Comparison of ENCODE assay signal across 33 cellular contexts in the genomic region with DNA sequence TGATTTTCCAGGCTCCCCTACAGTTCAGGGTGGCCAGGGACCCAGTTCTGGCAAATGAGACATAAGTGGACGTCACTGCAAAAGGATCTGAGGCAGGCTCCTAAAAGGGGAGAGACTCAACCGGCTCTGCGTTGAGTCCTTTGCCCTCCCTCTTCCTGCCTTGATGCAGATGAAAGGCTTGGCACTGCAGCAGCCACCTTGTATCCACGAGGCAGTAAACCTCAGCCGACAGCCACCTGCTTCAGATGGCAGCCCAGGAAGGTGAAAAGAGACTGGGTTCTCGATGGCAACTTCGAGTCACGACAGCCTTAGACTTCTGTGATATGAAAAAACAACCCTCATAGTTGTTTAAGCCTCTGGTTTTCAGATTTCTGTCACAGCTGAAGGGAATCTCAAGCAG. TPM values are rescaled to one million over a fixed set of nuclear protein-coding genes. Genes with fewer than 3 reads are reported as not detected.
"Had no signal": no experiment of that assay in that cellular context is flagged by ENCODE, and none has a peak within 500 bp of the region (broad histone marks: within the 10 kb centered on the region; RNA-seq: fewer than 3 reads in every experiment).

No MANE protein-coding gene starts in this region.

- H3K27me3 Mint-ChIP-seq: activated CD4-positive, alpha-beta T cell treated with anti-CD3 and anti-CD28 coated beads, Interleukin-2, amount 10 ng/mL, durations not matched to agents 7 days and 5 days had no signal

- H3K27ac ChIP-seq: adrenal gland, cardiac muscle cell, gastroesophageal sphincter, hepatocyte, neural progenitor cell, tibial nerve, WERI-Rb-1 had no signal

- H3K27ac Mint-ChIP-seq: activated CD4-positive, alpha-beta memory T cell treated with anti-CD3 and anti-CD28 coated beads, Interleukin-2, amount 10 ng/mL, durations not matched to agents 7 days and 5 days; activated CD4-positive, alpha-beta T cell treated with anti-CD3 and anti-CD28 coated beads, Interleukin-2, amount 10 ng/mL, durations not matched to agents 7 days and 5 days; activated naive CD8-positive, alpha-beta T cell treated with anti-CD3 and anti-CD28 coated beads for 36 hours; activated T-cell treated with anti-CD3 and anti-CD28 coated beads, Interleukin-2, amount 50 U/mL, for 24 hours; brain; neural progenitor cell; T-helper 1 cell treated with Interleukin-12 subunit alpha and Interleukin-12 subunit beta and Interleukin-4 antibody, amounts not matched to agents 30 μg/mL and 1 μg/mL, for 36 hours had no signal

- ATAC-seq: gastroesophageal sphincter, natural killer cell, right cardiac atrium had no signal

- H3K4me3 Mint-ChIP-seq: activated CD4-positive, alpha-beta memory T cell treated with anti-CD3 and anti-CD28 coated beads, Interleukin-2, amount 10 ng/mL, durations not matched to agents 7 days and 5 days; activated CD4-positive, alpha-beta T cell treated with anti-CD3 and anti-CD28 coated beads, Interleukin-2, amount 10 ng/mL, durations not matched to agents 7 days and 5 days; activated naive CD8-positive, alpha-beta T cell treated with anti-CD3 and anti-CD28 coated beads for 36 hours; activated T-cell treated with anti-CD3 and anti-CD28 coated beads, Interleukin-2, amount 50 U/mL, for 24 hours; natural killer cell; neural progenitor cell; T-helper 1 cell treated with Interleukin-12 subunit alpha and Interleukin-12 subunit beta and Interleukin-4 antibody, amounts not matched to agents 30 μg/mL and 1 μg/mL, for 36 hours had no signal

- H3K36me3 Mint-ChIP-seq: activated naive CD8-positive, alpha-beta T cell treated with anti-CD3 and anti-CD28 coated beads for 36 hours; brain; natural killer cell; neural progenitor cell had no signal

- H3K9me3 Mint-ChIP-seq: activated CD4-positive, alpha-beta memory T cell treated with anti-CD3 and anti-CD28 coated beads, Interleukin-2, amount 10 ng/mL, durations not matched to agents 7 days and 5 days; activated CD4-positive, alpha-beta T cell treated with anti-CD3 and anti-CD28 coated beads, Interleukin-2, amount 10 ng/mL, durations not matched to agents 7 days and 5 days; activated naive CD8-positive, alpha-beta T cell treated with anti-CD3 and anti-CD28 coated beads for 36 hours; activated T-cell treated with anti-CD3 and anti-CD28 coated beads, Interleukin-2, amount 50 U/mL, for 24 hours; natural killer cell; neural progenitor cell; T-helper 1 cell treated with Interleukin-12 subunit alpha and Interleukin-12 subunit beta and Interleukin-4 antibody, amounts not matched to agents 30 μg/mL and 1 μg/mL, for 36 hours had no signal

- DNase-seq: activated CD4-positive, alpha-beta memory T cell treated with anti-CD3 and anti-CD28 coated beads, Interleukin-2, amount 10 ng/mL, durations not matched to agents 7 days and 5 days; activated CD4-positive, alpha-beta T cell treated with anti-CD3 and anti-CD28 coated beads for 1 hour; activated CD4-positive, alpha-beta T cell treated with anti-CD3 and anti-CD28 coated beads, Interleukin-2, amount 10 ng/mL, durations not matched to agents 7 days and 5 days; activated CD8-positive, alpha-beta memory T cell treated with anti-CD3 and anti-CD28 coated beads, Interleukin-2, amount 50 U/mL, for 48 hours; activated gamma-delta T cell treated with Interleukin-2 at 50 U/mL for 16 hours; activated naive CD8-positive, alpha-beta T cell treated with anti-CD3 and anti-CD28 coated beads for 36 hours; activated T-cell treated with anti-CD3 and anti-CD28 coated beads, Interleukin-2, amount 50 U/mL, for 24 hours; adrenal gland; cortex of kidney; kidney; midbrain; natural killer cell; occipital lobe; right cardiac atrium; spleen; stimulated activated naive CD4-positive, alpha-beta T cell treated with Interleukin-2 at 50 U/mL for 16 hours; T1000; WERI-Rb-1 had no signal

RNA-seq across cellular contexts. Expression of a gene that starts 14.7 kb away (rescaled TPM):
- total RNA-seq: activated CD4-positive, alpha-beta memory T cell treated with anti-CD3 and anti-CD28 coated beads, Interleukin-2, amount 10 ng/mL, durations not matched to agents 7 days and 5 days; activated CD4-positive, alpha-beta T cell treated with anti-CD3 and anti-CD28 coated beads, Interleukin-2, amount 10 ng/mL, durations not matched to agents 7 days and 5 days; activated naive CD8-positive, alpha-beta T cell treated with anti-CD3 and anti-CD28 coated beads for 36 hours; adrenal gland; aorta; cardiac muscle cell; chondrocyte; endothelial cell of umbilical vein; fibroblast of lung; fibroblast of villous mesenchyme; gastroesophageal sphincter; lower leg skin; natural killer cell; occipital lobe; right cardiac atrium; spleen; temporal lobe; tibial nerve; urinary bladder had no signal
